In genomic region chr1:42183646-42184268, GRCh38 we compare ENCODE assay signal across 29 cellular contexts. TPM values are rescaled to one million over a fixed set of nuclear protein-coding genes. Genes with fewer than 3 reads are reported as not detected.
"Had no signal": no experiment of that assay in that cellular context is flagged by ENCODE, and none has a peak within 500 bp of the region (broad histone marks: within the 10 kb centered on the region; RNA-seq: fewer than 3 reads in every experiment).

No MANE protein-coding gene starts in this region.

- ATAC-seq: activated CD8-positive, alpha-beta T cell treated with anti-CD3 and anti-CD28 coated beads for 36 hours; Panc1; T-helper 17 cell had no signal

- H3K4me2 ChIP-seq: KMS-11 had no signal

- H3K4me3 ChIP-seq: SJSA1 had no signal

- H3K27me3 Mint-ChIP-seq: activated CD8-positive, alpha-beta T cell treated with anti-CD3 and anti-CD28 coated beads for 36 hours; activated naive CD8-positive, alpha-beta T cell treated with anti-CD3 and anti-CD28 coated beads for 36 hours; IgD-negative memory B cell; T-helper 17 cell had no signal

- H3K9me3 ChIP-seq: SJSA1 had no signal

- H3K4me3 Mint-ChIP-seq: activated CD8-positive, alpha-beta T cell treated with anti-CD3 and anti-CD28 coated beads for 36 hours; activated naive CD8-positive, alpha-beta T cell treated with anti-CD3 and anti-CD28 coated beads for 36 hours; IgD-negative memory B cell; T-helper 17 cell had no signal

- H3K27ac ChIP-seq: brain microvascular endothelial cell, KMS-11, RWPE1, SJSA1, VCaP had no signal

- H3K9ac ChIP-seq: KMS-11 had no signal

- H3K9me3 Mint-ChIP-seq: activated CD8-positive, alpha-beta T cell treated with anti-CD3 and anti-CD28 coated beads for 36 hours; activated naive CD8-positive, alpha-beta T cell treated with anti-CD3 and anti-CD28 coated beads for 36 hours; IgD-negative memory B cell had no signal

- H3K27ac Mint-ChIP-seq: activated naive CD8-positive, alpha-beta T cell treated with anti-CD3 and anti-CD28 coated beads for 36 hours; IgD-negative memory B cell had no signal

- H3K27me3 ChIP-seq: brain microvascular endothelial cell, SJSA1 had no signal

- DNase-seq: activated CD4-positive, alpha-beta T cell treated with anti-CD3 and anti-CD28 coated beads for 4 hours; activated CD8-positive, alpha-beta memory T cell treated with anti-CD3 and anti-CD28 coated beads, Interleukin-2, amount 50 U/mL, for 4 hours; activated CD8-positive, alpha-beta T cell treated with anti-CD3 and anti-CD28 coated beads for 36 hours; activated effector memory CD4-positive, alpha-beta T cell treated with anti-CD3 and anti-CD28 coated beads, Interleukin-2, amount 50 U/mL, for 16 hours; activated naive CD4-positive, alpha-beta T cell treated with Interleukin-2 at 50 U/mL for 16 hours; activated naive CD8-positive, alpha-beta T cell treated with anti-CD3 and anti-CD28 coated beads for 36 hours; brain microvascular endothelial cell; cerebellar nuclear complex; NCI-H1092; NCI-H1417; NCI-H2029; NCI-H2107; NCI-H2171 treated with DMSO at 0.1 percent for 48 hours; NCI-H226; NCI-H526; NK-92 treated with Interleukin-12 subunit alpha and Interleukin-12 subunit beta, amount 100 ng/mL, for 24 hours; OCI-M1; SHP77; T-helper 17 cell; T-helper 9 cell had no signal

RNA-seq across cellular contexts. Expression of gene GUCA2A, which starts 19.2 kb away (rescaled TPM):
- total RNA-seq: activated CD8-positive, alpha-beta T cell treated with anti-CD3 and anti-CD28 coated beads for 36 hours; activated naive CD8-positive, alpha-beta T cell treated with anti-CD3 and anti-CD28 coated beads for 36 hours; cardiac septum; MCF 10A; NCI-H460; SJSA1; T-helper 17 cell had no signal
- polyA plus RNA-seq: IgD-negative memory B cell had no signal

RNA-seq across cellular contexts. Expression of gene GUCA2B, which starts 30.5 kb away (rescaled TPM):
- total RNA-seq: activated CD8-positive, alpha-beta T cell treated with anti-CD3 and anti-CD28 coated beads for 36 hours; activated naive CD8-positive, alpha-beta T cell treated with anti-CD3 and anti-CD28 coated beads for 36 hours; cardiac septum; MCF 10A; NCI-H460; SJSA1; T-helper 17 cell had no signal
- polyA plus RNA-seq: IgD-negative memory B cell had no signal
